ENCODE assay signal across 19 cellular contexts in the genomic region with DNA sequence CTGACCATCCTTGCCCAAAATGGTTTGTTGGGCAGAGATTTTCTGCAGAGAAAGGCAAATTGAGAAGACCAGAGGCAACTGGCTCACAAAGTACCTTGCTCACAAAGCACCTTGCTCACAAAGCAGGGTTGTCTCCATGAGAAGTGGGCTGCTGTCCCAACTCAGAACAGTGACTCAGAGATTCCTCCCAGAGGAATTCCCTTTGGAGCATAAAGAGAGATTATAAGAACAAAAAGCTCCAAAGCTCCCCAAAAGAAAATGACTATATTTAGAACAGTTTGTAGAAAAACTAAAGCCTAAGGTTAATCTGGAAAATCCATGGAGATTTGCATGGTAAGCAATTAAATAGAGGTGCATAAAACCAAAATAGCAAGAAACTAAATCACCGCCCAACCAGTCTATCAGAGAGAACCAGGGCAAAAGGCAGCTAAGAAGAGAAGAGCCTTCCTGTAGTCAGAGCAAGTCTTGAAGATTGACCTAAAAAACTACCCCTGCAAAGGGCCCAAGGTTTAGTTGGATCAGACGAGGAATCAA.
DNase-seq lines count a peak whose midpoint lies in the region; ATAC-seq and TF ChIP-seq lines count a peak whose summit lies in the region.
"Had no signal": no experiment of that assay in that cellular context is flagged by ENCODE, and none has a peak within 500 bp of the region (broad histone marks: within the 10 kb centered on the region; RNA-seq: fewer than 3 reads in every experiment).

No MANE protein-coding gene starts in this region.

- no peak for TF ChIP-seq CTCF in H9 (conservative IDR thresholded peaks at IDR 0.05)
- TF ChIP-seq CTCF in astrocyte of the cerebellum (IDR thresholded peaks at IDR 0.05; ENCODE audit: low read depth, low read length, missing control alignments): no peak
- TF ChIP-seq CTCF in fibroblast of pulmonary artery (IDR thresholded peaks at IDR 0.05; ENCODE audit: low read length, missing control alignments): no peak
- no peak for TF ChIP-seq CTCF in smooth muscle cell (IDR thresholded peaks at IDR 0.05; ENCODE audit: borderline replicate concordance, insufficient read depth, poor library complexity, severe bottlenecking)

- H3K36me3 ChIP-seq in smooth muscle cell (ENCODE audit: low read depth) (no peaks in the 10 kb centered on the region), Karpas-422 (ENCODE audit: insufficient read depth, low read length) (no peaks in the 10 kb centered on the region)
- H3K36me3 ChIP-seq: BLaER1 treated with 17β-estradiol and CSF1 and Interleukin-3, amounts not matched to agents 10 nM and 100 nM had no signal

- H4K8ac ChIP-seq in H9 (replicated peaks; ENCODE audit: insufficient read length, low read depth, low read length): no peak overlapping the region

- H2BK15ac ChIP-seq in H9 (ENCODE audit: low read depth, low read length): no peak overlapping the region

- ATAC-seq in activated T-cell treated with anti-CD3 and anti-CD28 coated beads, Interleukin-2, amount 50 U/mL, for 72 hours (replicated peaks in 1 of 2): no peak
- ATAC-seq: CD8-positive, alpha-beta T cell; HCT116; SK-N-SH treated with all-trans-retinoic acid at 6 μM for 48 hours had no signal

- H3K4ac ChIP-seq in H9 (ENCODE audit: low read depth, low read length): no peak overlapping the region

- no peaks in the 10 kb centered on the region for H3K79me1 ChIP-seq in H9 (ENCODE audit: insufficient read depth, low read depth, low read length, poor library complexity, severe bottlenecking)

- no peak overlapping the region for H3K27ac Mint-ChIP-seq in H9
- no peak overlapping the region for H3K27ac Mint-ChIP-seq in activated T-cell treated with anti-CD3 and anti-CD28 coated beads, Interleukin-2, amount 50 U/mL, for 72 hours
- H3K27ac Mint-ChIP-seq: CD8-positive, alpha-beta T cell had no signal

- H3K79me2 ChIP-seq in H9 (ENCODE audit: insufficient read depth, low read length): no peaks in the 10 kb centered on the region
- no peaks in the 10 kb centered on the region for H3K79me2 ChIP-seq in smooth muscle cell (ENCODE audit: low read depth)
- H3K79me2 ChIP-seq in Karpas-422 (ENCODE audit: low read length): no peaks in the 10 kb centered on the region

- H3K9me2 ChIP-seq in Karpas-422 (replicated peaks; ENCODE audit: insufficient read depth, low read length): no peaks in the 10 kb centered on the region

- H3K27me3 ChIP-seq in H9 (ENCODE audit: insufficient read depth, low read length): no peaks in the 10 kb centered on the region
- H3K27me3 ChIP-seq in smooth muscle cell (ENCODE audit: low read depth): no peaks in the 10 kb centered on the region
- no peaks in the 10 kb centered on the region for H3K27me3 ChIP-seq in Karpas-422 (ENCODE audit: low read length)
- H3K27me3 ChIP-seq: BLaER1 treated with 17β-estradiol and CSF1 and Interleukin-3, amounts not matched to agents 10 nM and 100 nM had no signal

- H2AFZ ChIP-seq in H9 (ENCODE audit: low read length) (peak overlapping the region; percentile 23), smooth muscle cell (ENCODE audit: low read depth) (no peak overlapping the region), Karpas-422 (ENCODE audit: low read length) (no peak overlapping the region)

- H3K4me3 ChIP-seq in astrocyte of the cerebellum (ENCODE audit: low read depth, low read length): no peak overlapping the region
- H3K4me3 ChIP-seq in fibroblast of pulmonary artery (replicated peaks; ENCODE audit: low read depth, low read length): no peak overlapping the region
- H3K4me3 ChIP-seq in smooth muscle cell: no peak overlapping the region
- H3K4me3 ChIP-seq in Karpas-422 (ENCODE audit: low read length): no peak overlapping the region
- H3K4me3 ChIP-seq: BLaER1 treated with 17β-estradiol and CSF1 and Interleukin-3, amounts not matched to agents 10 nM and 100 nM had no signal

- no peaks in the 10 kb centered on the region for H3K36me3 Mint-ChIP-seq in H9 (ENCODE audit: insufficient read depth in 1 of 3, low read depth in 3 of 3)
- no peaks in the 10 kb centered on the region for H3K36me3 Mint-ChIP-seq in activated T-cell treated with anti-CD3 and anti-CD28 coated beads, Interleukin-2, amount 50 U/mL, for 72 hours (ENCODE audit: insufficient read depth in 2 of 2)
- H3K36me3 Mint-ChIP-seq: CD8-positive, alpha-beta T cell had no signal

- H3K4me1 ChIP-seq in H9 (ENCODE audit: insufficient read depth, low read length): no peaks in the 10 kb centered on the region
- no peaks in the 10 kb centered on the region for H3K4me1 ChIP-seq in smooth muscle cell (ENCODE audit: low read depth)
- no peaks in the 10 kb centered on the region for H3K4me1 ChIP-seq in Karpas-422 (ENCODE audit: low read length)
- H3K4me1 ChIP-seq: BLaER1 treated with 17β-estradiol and CSF1 and Interleukin-3, amounts not matched to agents 10 nM and 100 nM had no signal

- H3K56ac ChIP-seq in H9 (ENCODE audit: insufficient read length, low read depth, low read length): no peak overlapping the region

- no peaks in the 10 kb centered on the region for H4K20me1 ChIP-seq in H9 (ENCODE audit: control insufficient read depth, insufficient read depth, insufficient read length)
- H4K20me1 ChIP-seq in smooth muscle cell (ENCODE audit: low read depth): no peaks in the 10 kb centered on the region
- H4K20me1 ChIP-seq in Karpas-422 (ENCODE audit: insufficient read depth, low read depth, low read length): no peaks in the 10 kb centered on the region
- H4K20me1 ChIP-seq: BLaER1 treated with 17β-estradiol and CSF1 and Interleukin-3, amounts not matched to agents 10 nM and 100 nM had no signal

- no peak overlapping the region for H3K9ac ChIP-seq in H9 (ENCODE audit: extremely low read depth, insufficient read length, low read length)
- no peak overlapping the region for H3K9ac ChIP-seq in smooth muscle cell (ENCODE audit: low read depth)
- H3K9ac ChIP-seq in Karpas-422 (ENCODE audit: low read length): no peak overlapping the region
- H3K9ac ChIP-seq: BLaER1 treated with 17β-estradiol and CSF1 and Interleukin-3, amounts not matched to agents 10 nM and 100 nM had no signal

- H2BK5ac ChIP-seq in H9 (ENCODE audit: insufficient read length, low read length): no peak overlapping the region

- no peak overlapping the region for H3K14ac ChIP-seq in H9 (ENCODE audit: insufficient read depth, low read length)

- H3K4me2 ChIP-seq in H9 (ENCODE audit: insufficient read depth, insufficient read length, low read length) (no peak overlapping the region), smooth muscle cell (peak overlapping the region; percentile 36), Karpas-422 (ENCODE audit: low read depth, low read length, poor library complexity, severe bottlenecking) (no peak overlapping the region)
- H3K4me2 ChIP-seq: BLaER1 treated with 17β-estradiol and CSF1 and Interleukin-3, amounts not matched to agents 10 nM and 100 nM had no signal

- in situ Hi-C loops in astrocyte of the cerebellum (cut with HindIII; ENCODE audit: low sequenced_read_pairs): no loop called here

- H3K18ac ChIP-seq in H9 (ENCODE audit: insufficient read length, low read depth, low read length): no peak overlapping the region

- H2AK5ac ChIP-seq in H9 (ENCODE audit: insufficient read length, low read length): no peak overlapping the region

- H3K27me3 Mint-ChIP-seq in H9 (ENCODE audit: low read depth): no peaks in the 10 kb centered on the region
- H3K27me3 Mint-ChIP-seq in activated T-cell treated with anti-CD3 and anti-CD28 coated beads, Interleukin-2, amount 50 U/mL, for 72 hours (ENCODE audit: low read depth): no peaks in the 10 kb centered on the region

- no peak overlapping the region for H3T11ph ChIP-seq in H9 (ENCODE audit: low read length)

- H3K27ac ChIP-seq in H9 (ENCODE audit: insufficient read length, low read depth, low read length): no peak overlapping the region
- H3K27ac ChIP-seq in smooth muscle cell (ENCODE audit: low read depth): no peak overlapping the region
- H3K27ac ChIP-seq in Karpas-422 (ENCODE audit: low read length): no peak overlapping the region
- H3K27ac ChIP-seq: BLaER1 treated with 17β-estradiol and CSF1 and Interleukin-3, amounts not matched to agents 10 nM and 100 nM had no signal

- no peaks in the 10 kb centered on the region for H3F3A ChIP-seq in smooth muscle cell (ENCODE audit: low read depth)

- no peak overlapping the region for H2BK120ac ChIP-seq in H9 (ENCODE audit: low read depth, low read length, poor library complexity, severe bottlenecking)

- no CpG with 5 or more reads among the region's 2 CpGs for WGBS in H9 (ENCODE audit: extremely low coverage, insufficient read length, low lambda C conversion rate)
- 39% methylated on average over 2 of the region's 2 CpGs for WGBS in smooth muscle cell (ENCODE audit: low lambda C conversion rate)

- no peaks in the 10 kb centered on the region for H3K4me1 Mint-ChIP-seq in H9
- H3K4me1 Mint-ChIP-seq in activated T-cell treated with anti-CD3 and anti-CD28 coated beads, Interleukin-2, amount 50 U/mL, for 72 hours (ENCODE audit: low read depth): no peaks in the 10 kb centered on the region

- no peak overlapping the region for H2BK20ac ChIP-seq in H9 (ENCODE audit: low read depth, low read length, poor library complexity, severe bottlenecking)

- H3K23me2 ChIP-seq in H9 (ENCODE audit: insufficient read length, low read depth, low read length, poor library complexity, severe bottlenecking): no peaks in the 10 kb centered on the region

- H4K5ac ChIP-seq in H9 (ENCODE audit: insufficient read length, low read depth, low read length): no peak overlapping the region

- H3K9me3 ChIP-seq in H9 (ENCODE audit: control insufficient read depth, low read depth, low read length): no peaks in the 10 kb centered on the region
- no peaks in the 10 kb centered on the region for H3K9me3 ChIP-seq in smooth muscle cell (replicated peaks; ENCODE audit: low read depth)
- H3K9me3 ChIP-seq in Karpas-422 (ENCODE audit: low read length): peaks cover 13% of the 10 kb centered on the region; the same call in 1 of the 2 replicates
- H3K9me3 ChIP-seq: BLaER1 treated with 17β-estradiol and CSF1 and Interleukin-3, amounts not matched to agents 10 nM and 100 nM had no signal

- H3K9me3 Mint-ChIP-seq in H9: no peaks in the 10 kb centered on the region
- peaks cover 3 to 6% of the 10 kb centered on the region in 2 donors for H3K9me3 Mint-ChIP-seq in activated T-cell treated with anti-CD3 and anti-CD28 coated beads, Interleukin-2, amount 50 U/mL, for 72 hours

- H4K91ac ChIP-seq in H9 (ENCODE audit: insufficient read length, low read depth, low read length): no peak overlapping the region

- DNase-seq in H9 (no peak), astrocyte of the cerebellum (ENCODE audit: low read depth) (peak; percentile 28), fibroblast of pulmonary artery (ENCODE audit: low read depth) (peak; percentile 44), smooth muscle cell (lab: John Stamatoyannopoulos, UW; ENCODE audit: unreplicated experiment) (no peak), Karpas-422 (no peak), SHP77 treated with DMSO at 0.1 percent for 48 hours (lab: John Stamatoyannopoulos, UW) (no peak)
- no peak for DNase-seq in activated T-cell treated with anti-CD3 and anti-CD28 coated beads, Interleukin-2, amount 50 U/mL, for 72 hours
- DNase-seq: CD8-positive, alpha-beta T cell; DMS53; EL; NCI-H1417; NCI-H187 treated with DMSO at 0.1 percent for 48 hours; NCI-H2227 treated with DMSO at 0.1 percent for 48 hours; NCI-H524 treated with DMSO at 0.1 percent for 48 hours; RPMI8226; SIG-M5 had no signal

- no peak overlapping the region for H2BK12ac ChIP-seq in H9 (ENCODE audit: insufficient read length, low read depth, low read length)

- no peak overlapping the region for H3K23ac ChIP-seq in H9 (ENCODE audit: insufficient read length, low read depth, low read length)

- no peak overlapping the region for H3K4me3 Mint-ChIP-seq in H9
- no peak overlapping the region for H3K4me3 Mint-ChIP-seq in activated T-cell treated with anti-CD3 and anti-CD28 coated beads, Interleukin-2, amount 50 U/mL, for 72 hours
- H3K4me3 Mint-ChIP-seq: CD8-positive, alpha-beta T cell had no signal

Comparison
In these comparisons a context has a peak if more than half of its experiments do, and no peak if none do; other contexts are left out.
1. DNase-seq: peak in astrocyte of the cerebellum (single experiment) and fibroblast of pulmonary artery (single experiment); none in H9 (single experiment), smooth muscle cell (single experiment), activated T-cell treated with anti-CD3 and anti-CD28 coated beads, Interleukin-2, amount 50 U/mL, for 72 hours (0 of 2), Karpas-422 (single experiment) and SHP77 treated with DMSO at 0.1 percent for 48 hours (single experiment).